11 cellular contexts compared by ENCODE assay signal in the genomic region with DNA sequence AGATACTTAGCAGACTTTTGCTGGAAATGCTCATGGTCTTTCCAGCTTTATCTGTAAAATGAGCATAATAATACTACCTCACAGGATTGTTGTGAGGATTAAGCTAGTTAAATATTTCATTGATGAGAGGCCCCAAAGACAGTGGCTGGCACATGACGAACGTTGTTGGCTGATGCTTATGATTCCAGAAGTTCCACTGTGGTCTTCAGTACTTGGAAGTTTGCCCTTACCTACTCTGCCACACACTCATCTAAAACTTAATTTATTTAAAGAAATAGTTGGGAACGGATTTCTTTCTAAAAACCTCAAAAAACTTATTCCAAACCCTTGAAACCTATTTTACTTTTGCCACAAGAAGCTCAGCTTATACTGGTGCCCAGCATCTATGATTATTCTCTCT.
DNase-seq lines count a peak whose midpoint lies in the region; ATAC-seq and TF ChIP-seq lines count a peak whose summit lies in the region.
"Had no signal": no experiment of that assay in that cellular context is flagged by ENCODE, and none has a peak within 500 bp of the region (broad histone marks: within the 10 kb centered on the region; RNA-seq: fewer than 3 reads in every experiment).

No MANE protein-coding gene starts in this region.

- DNase-seq in ELR (ENCODE audit: low read depth) (peak; percentile 38), adipocyte (ENCODE audit: low read depth) (peak; percentile 75), glomerular visceral epithelial cell (ENCODE audit: extremely low spot score) (peak; percentile 72), stomach (no peak), NCI-H526 treated with DMSO at 0.1 percent for 48 hours (lab: John Stamatoyannopoulos, UW) (no peak), Karpas-422 (no peak), NCI-H187 (lab: John Stamatoyannopoulos, UW) (no peak)
- DNase-seq: NCI-H1048, NCI-H774 had no signal

- H3K4me3 ChIP-seq in adipocyte (ENCODE audit: low read length) (peak overlapping the region; percentile 43), stomach (no peak overlapping the region), Karpas-422 (ENCODE audit: low read length) (no peak overlapping the region)

- 69 to 83% (median 74%) methylated on average over 3 of the region's 3 CpGs for WGBS in stomach, 5 donors

- no peak for TF ChIP-seq POLR2A in stomach (IDR thresholded peaks at IDR 0.05)

- H3K36me3 ChIP-seq in adipocyte (ENCODE audit: control insufficient read depth, insufficient read depth, low read length, severe bottlenecking) (peaks cover 5% of the 10 kb centered on the region), stomach (peaks cover 0 to 4% (median 0%) of the 10 kb centered on the region in 4 donors), Karpas-422 (ENCODE audit: insufficient read depth, low read length) (no peaks in the 10 kb centered on the region)

- H3K27ac ChIP-seq in stomach (peak overlapping the region in 4 of 5 donors; percentile 65 to 81 (median 79)), Karpas-422 (ENCODE audit: low read length) (no peak overlapping the region)
- H3K27ac ChIP-seq: HL-60 had no signal

- TF ChIP-seq EP300 in stomach (IDR thresholded peaks at IDR 0.05), result no peak

- no peaks in the 10 kb centered on the region for H4K20me1 ChIP-seq in Karpas-422 (ENCODE audit: insufficient read depth, low read depth, low read length)

- peaks cover 56% of the 10 kb centered on the region for H3K4me1 ChIP-seq in adipocyte (ENCODE audit: control insufficient read depth, insufficient read depth, low read length)
- peaks cover 26 to 60% (median 49%) of the 10 kb centered on the region in 4 donors for H3K4me1 ChIP-seq in stomach
- no peaks in the 10 kb centered on the region for H3K4me1 ChIP-seq in Karpas-422 (ENCODE audit: low read length)

- H3K9me2 ChIP-seq in Karpas-422 (replicated peaks; ENCODE audit: insufficient read depth, low read length), result no peaks in the 10 kb centered on the region

- no peak overlapping the region for H3K4me2 ChIP-seq in Karpas-422 (ENCODE audit: low read depth, low read length, poor library complexity, severe bottlenecking)

- peak overlapping the region; percentile 88 for H3K9ac ChIP-seq in adipocyte (ENCODE audit: low read length)
- H3K9ac ChIP-seq in Karpas-422 (ENCODE audit: low read length), result no peak overlapping the region

- no peaks in the 10 kb centered on the region for H3K79me2 ChIP-seq in Karpas-422 (ENCODE audit: low read length)

- ATAC-seq in GM21360 (IDR thresholded peaks at IDR 0.05; ENCODE audit: unreplicated experiment), result no peak

- H3K27me3 ChIP-seq in adipocyte (replicated peaks; ENCODE audit: control insufficient read depth, insufficient read depth, low read length) (no peaks in the 10 kb centered on the region), stomach (no peaks in the 10 kb centered on the region), Karpas-422 (ENCODE audit: low read length) (no peaks in the 10 kb centered on the region)

- TF ChIP-seq CTCF in stomach (IDR thresholded peaks at IDR 0.05), result no peak

- H2AFZ ChIP-seq in Karpas-422 (ENCODE audit: low read length), result no peak overlapping the region

- intact Hi-C loops in stomach (cut with DNase I; ENCODE audit: low total_unique reads), result no loop called here

- H3K9me3 ChIP-seq in adipocyte (ENCODE audit: control insufficient read depth, low read length), result no peaks in the 10 kb centered on the region
- H3K9me3 ChIP-seq in stomach, result no peaks in the 10 kb centered on the region
- H3K9me3 ChIP-seq in Karpas-422 (ENCODE audit: low read length), result no peaks in the 10 kb centered on the region

Comparison
In these comparisons a context has a peak if more than half of its experiments do, and no peak if none do; other contexts are left out.
1. DNase-seq: peak in ELR (single experiment), adipocyte (single experiment) and glomerular visceral epithelial cell (single experiment); none in stomach (single experiment), NCI-H526 treated with DMSO at 0.1 percent for 48 hours (single experiment), Karpas-422 (single experiment) and NCI-H187 (0 of 2).